ENCODE assay signal across 1 cellular context in genomic region chr12:124513297-124513867, GRCh38.
TF ChIP-seq lines count a peak whose summit lies in the region.

No MANE protein-coding gene starts in this region.

TF ChIP-seq in HEK293, 187 proteins besides CTCF, POLR2A, EP300 and RAD21 (continued from another document):
- no peak for TF ChIP-seq ZNF274 (IDR thresholded peaks at IDR 0.05; ENCODE audit: low read length)
- no peak for TF ChIP-seq ZNF274 (tag by site-specific recombination; IDR thresholded peaks at IDR 0.05; ENCODE audit: borderline replicate concordance)
- TF ChIP-seq OSR2 (tag by site-specific recombination; IDR thresholded peaks at IDR 0.05): no peak
- TF ChIP-seq ZNF114 (tag by site-specific recombination; IDR thresholded peaks at IDR 0.05): no peak
- TF ChIP-seq ZFHX2 (tag by site-specific recombination; conservative IDR thresholded peaks at IDR 0.05): no peak
- no peak for TF ChIP-seq ZBTB1 (tag by site-specific recombination; IDR thresholded peaks at IDR 0.05)
- TF ChIP-seq ZNF600 (tag by site-specific recombination; IDR thresholded peaks at IDR 0.05): no peak
- no peak for TF ChIP-seq REPIN1 (tag by site-specific recombination; IDR thresholded peaks at IDR 0.05; ENCODE audit: low read depth)
- no peak for TF ChIP-seq RBAK (tag by site-specific recombination; IDR thresholded peaks at IDR 0.05)
- no peak for TF ChIP-seq ZBTB21 (tag by site-specific recombination; IDR thresholded peaks at IDR 0.05)
- TF ChIP-seq ZNF544 (tag by site-specific recombination; IDR thresholded peaks at IDR 0.05): no peak
- TF ChIP-seq ZNF426 (tag by site-specific recombination; IDR thresholded peaks at IDR 0.05): no peak
- TF ChIP-seq ZNF629 (tag by site-specific recombination; IDR thresholded peaks at IDR 0.05): no peak
- TF ChIP-seq GLIS2 (tag by site-specific recombination; IDR thresholded peaks at IDR 0.05): no peak
- peak; percentile 87 for TF ChIP-seq ZNF10 (tag by site-specific recombination; IDR thresholded peaks at IDR 0.05)
- no peak for TF ChIP-seq GLI4 (tag by site-specific recombination; IDR thresholded peaks at IDR 0.05)
- TF ChIP-seq ZEB2 (tag by site-specific recombination; IDR thresholded peaks at IDR 0.05): no peak
- TF ChIP-seq ZNF692 (tag by site-specific recombination; IDR thresholded peaks at IDR 0.05): no peak
